Comparison of ENCODE assay signal across 35 cellular contexts in the genomic region with DNA sequence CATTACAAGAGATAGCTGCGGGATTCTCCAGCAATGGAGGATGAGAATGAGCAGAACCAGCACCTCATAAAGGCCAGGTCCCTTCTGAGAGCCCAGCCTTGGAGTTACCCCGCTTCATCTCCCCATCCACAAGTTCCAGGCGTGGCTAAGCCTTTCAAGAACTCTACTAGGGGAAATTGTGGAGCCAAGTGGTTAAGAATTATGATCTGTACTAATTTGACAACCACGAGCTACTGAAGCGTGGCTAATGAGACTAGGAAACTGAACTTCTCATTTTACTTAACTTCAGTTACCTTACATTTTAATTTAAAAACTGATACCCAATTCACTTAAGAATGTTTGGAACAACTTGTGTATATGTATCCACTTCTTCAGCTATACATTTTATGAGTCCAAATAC.
DNase-seq lines count a peak whose midpoint lies in the region; FAIRE-seq and TF ChIP-seq lines count a peak whose summit lies in the region.
"Had no signal": no experiment of that assay in that cellular context is flagged by ENCODE, and none has a peak within 500 bp of the region (broad histone marks: within the 10 kb centered on the region; RNA-seq: fewer than 3 reads in every experiment).

No MANE protein-coding gene starts in this region.

- FAIRE-seq in islet of Langerhans (lab: Jason Lieb, UNC), result peak; percentile 5
- FAIRE-seq: A204.1, A549, D721Med had no signal

- H3K27me3 ChIP-seq in Karpas-422 (ENCODE audit: low read length), result no peaks in the 10 kb centered on the region
- 0 out of 2 replicates have a peak, but pooled peaks cover 2% of the 10 kb centered on the region for H3K27me3 ChIP-seq in SJCRH30
- no peaks in the 10 kb centered on the region for H3K27me3 ChIP-seq in prostate gland (replicated peaks; ENCODE audit: insufficient read depth)
- H3K27me3 ChIP-seq: BE2C; BLaER1; BLaER1 treated with 17β-estradiol and CSF1 and Interleukin-3, amounts not matched to agents 10 nM and 100 nM had no signal

- no peak for TF ChIP-seq CTCF in prostate gland (IDR thresholded peaks at IDR 0.05)

- H3K9ac ChIP-seq in Karpas-422 (ENCODE audit: low read length), result no peak overlapping the region
- H3K9ac ChIP-seq: BLaER1; BLaER1 treated with 17β-estradiol and CSF1 and Interleukin-3, amounts not matched to agents 10 nM and 100 nM had no signal

- H3K4me2 ChIP-seq in Karpas-422 (ENCODE audit: low read depth, low read length, poor library complexity, severe bottlenecking), result peak overlapping the region; percentile 44
- H3K4me2 ChIP-seq: A549, BLaER1 had no signal

- no peaks in the 10 kb centered on the region for H3K9me2 ChIP-seq in Karpas-422 (replicated peaks; ENCODE audit: insufficient read depth, low read length)

- intact Hi-C loops in prostate gland (cut with DNase I), result no loop called here

- DNase-seq in NCI-H1105 treated with DMSO at 0.1 percent for 48 hours (lab: John Stamatoyannopoulos, UW) (peak; percentile 11), NCI-H1105 (lab: John Stamatoyannopoulos, UW) (no peak), Karpas-422 (peak; percentile 60), SJCRH30 (peak in 1 of 2 experiments; percentile 52), prostate gland (ENCODE audit: low spot score) (no peak)
- no peak for DNase-seq in stimulated activated naive CD4-positive, alpha-beta T cell (lab: John Stamatoyannopoulos, UW)
- DNase-seq in stimulated activated CD4-positive, alpha-beta T cell treated with anti-CD3 and anti-CD28 coated beads, Interleukin-12 subunit alpha, Interleukin-12 subunit beta, amount 100 ng/mL, for 4 hours, result no peak
- DNase-seq: 8988T; ACHN; AML-193; BE2C; C1 segment of cervical spinal cord; Caco-2; Calu3; CD4-positive, alpha-beta memory T cell; CD4-positive, alpha-beta T cell; CD4-positive, CD25-positive, alpha-beta regulatory T cell; CD8-positive, alpha-beta memory T cell; CD8-positive, alpha-beta T cell; COR-L47; DMS 273 treated with DMSO at 0.1 percent for 48 hours; DMS153; DMS53; DMS79; DMS79 treated with DMSO at 0.1 percent for 48 hours; DND-41; EL had no signal

- 85% methylated on average over 5 of the region's 5 CpGs for WGBS in prostate gland

- no peaks in the 10 kb centered on the region for H4K20me1 ChIP-seq in Karpas-422 (ENCODE audit: insufficient read depth, low read depth, low read length)
- H4K20me1 ChIP-seq: BLaER1; BLaER1 treated with 17β-estradiol and CSF1 and Interleukin-3, amounts not matched to agents 10 nM and 100 nM had no signal

- H3K9me3 ChIP-seq in Karpas-422 (ENCODE audit: low read length) (no peaks in the 10 kb centered on the region), SJCRH30 (replicated peaks) (no peaks in the 10 kb centered on the region; the same call in none of the 2 replicates), prostate gland (no peaks in the 10 kb centered on the region)
- H3K9me3 ChIP-seq: A549, BE2C, BLaER1 had no signal

- H3K36me3 ChIP-seq in Karpas-422 (ENCODE audit: insufficient read depth, low read length), result 0 out of 2 replicates have a peak, but pooled peaks cover 9% of the 10 kb centered on the region
- H3K36me3 ChIP-seq in SJCRH30, result no peaks in the 10 kb centered on the region
- H3K36me3 ChIP-seq in prostate gland, result no peaks in the 10 kb centered on the region
- H3K36me3 ChIP-seq: BE2C; BLaER1; BLaER1 treated with 17β-estradiol and CSF1 and Interleukin-3, amounts not matched to agents 10 nM and 100 nM had no signal

- no peaks in the 10 kb centered on the region for H3K79me2 ChIP-seq in Karpas-422 (ENCODE audit: low read length)

- H2AFZ ChIP-seq in Karpas-422 (ENCODE audit: low read length), result no peak overlapping the region

- peak overlapping the region; percentile 47 for H3K27ac ChIP-seq in Karpas-422 (ENCODE audit: low read length)
- peak overlapping the region; percentile 7; the same call in 1 of the 2 replicates for H3K27ac ChIP-seq in SJCRH30
- H3K27ac ChIP-seq in prostate gland, result no peak overlapping the region
- H3K27ac ChIP-seq: 22Rv1; A549; BLaER1; BLaER1 treated with 17β-estradiol and CSF1 and Interleukin-3, amounts not matched to agents 10 nM and 100 nM; C4-2B had no signal

- TF ChIP-seq POLR2A in prostate gland (IDR thresholded peaks at IDR 0.05), result no peak

- no peak overlapping the region for H3K4me3 ChIP-seq in Karpas-422 (ENCODE audit: low read length)
- H3K4me3 ChIP-seq in SJCRH30, result no peak overlapping the region
- H3K4me3 ChIP-seq in prostate gland, result no peak overlapping the region
- H3K4me3 ChIP-seq: A549; BLaER1; BLaER1 treated with 17β-estradiol and CSF1 and Interleukin-3, amounts not matched to agents 10 nM and 100 nM had no signal

- H3K4me1 ChIP-seq in Karpas-422 (ENCODE audit: low read length), result peaks cover 53% of the 10 kb centered on the region
- peaks cover 17% of the 10 kb centered on the region for H3K4me1 ChIP-seq in SJCRH30
- no peaks in the 10 kb centered on the region for H3K4me1 ChIP-seq in prostate gland (replicated peaks)
- H3K4me1 ChIP-seq: A549, BE2C, BLaER1, Caco-2 had no signal

Comparison
In these comparisons a context has a peak if more than half of its experiments do, and no peak if none do; other contexts are left out.
1. DNase-seq: peak in NCI-H1105 treated with DMSO at 0.1 percent for 48 hours (single experiment) and Karpas-422 (single experiment); none in NCI-H1105 (single experiment), stimulated activated naive CD4-positive, alpha-beta T cell (0 of 6), stimulated activated CD4-positive, alpha-beta T cell treated with anti-CD3 and anti-CD28 coated beads, Interleukin-12 subunit alpha, Interleukin-12 subunit beta, amount 100 ng/mL, for 4 hours (single experiment) and prostate gland (single experiment).
2. H3K27ac ChIP-seq: peak in Karpas-422 (single experiment) and SJCRH30 (single experiment); none in prostate gland (0 of 2).